17 cellular contexts compared by ENCODE assay signal in genomic region chr19:40006273-40006691, GRCh38. TPM values are rescaled to one million over a fixed set of nuclear protein-coding genes. Genes with fewer than 3 reads are reported as not detected.
DNase-seq lines count a peak whose midpoint lies in the region; ATAC-seq and TF ChIP-seq lines count a peak whose summit lies in the region.
"Had no signal": no experiment of that assay in that cellular context is flagged by ENCODE, and none has a peak within 500 bp of the region (broad histone marks: within the 10 kb centered on the region; RNA-seq: fewer than 3 reads in every experiment).

No MANE protein-coding gene starts in this region.

- TF ChIP-seq CTCF in AG10803 (conservative IDR thresholded peaks at IDR 0.05; ENCODE audit: low read length): no peak
- no peak for TF ChIP-seq CTCF in astrocyte of the spinal cord (IDR thresholded peaks at IDR 0.05; ENCODE audit: low read depth, low read length)

- H3K27me3 Mint-ChIP-seq in T-cell: no peaks in the 10 kb centered on the region
- H3K27me3 Mint-ChIP-seq: activated CD4-positive, alpha-beta T cell treated with anti-CD3 and anti-CD28 coated beads, Interleukin-2, amount 10 ng/mL, durations not matched to agents 7 days and 5 days had no signal

- ATAC-seq in GM19023 (IDR thresholded peaks at IDR 0.05; ENCODE audit: unreplicated experiment) (no peak), T-cell (replicated peaks in 1 of 4) (no peak)
- ATAC-seq: psoas muscle had no signal

- peaks cover 3 to 14% (median 6%) of the 10 kb centered on the region in 3 donors for H3K9me3 Mint-ChIP-seq in T-cell

- H3K4me3 ChIP-seq in AG10803 (ENCODE audit: low read length): no peak overlapping the region
- H3K4me3 ChIP-seq in astrocyte of the spinal cord (ENCODE audit: low read depth, low read length): no peak overlapping the region
- H3K4me3 ChIP-seq: psoas muscle, transverse colon had no signal

- no peaks in the 10 kb centered on the region for H3K4me1 Mint-ChIP-seq in T-cell
- H3K4me1 Mint-ChIP-seq: activated CD4-positive, alpha-beta T cell treated with anti-CD3 and anti-CD28 coated beads, Interleukin-2, amount 10 ng/mL, durations not matched to agents 7 days and 5 days; mesothelial cell of epicardium had no signal

- POLR2A ChIA-PET in T-cell (lab: Charles Lee): no interaction called here

- peak; percentile 70 for DNase-seq in AG10803 (ENCODE audit: low read depth)
- DNase-seq in HT1080 (ENCODE audit: low read depth): peak; percentile 78
- peak; percentile 89 for DNase-seq in astrocyte of the spinal cord (ENCODE audit: low read depth, low spot score)
- DNase-seq in kidney glomerular epithelial cell (lab: John Stamatoyannopoulos, UW): peak; percentile 82
- DNase-seq in hypothalamus (lab: John Stamatoyannopoulos, UW): no peak
- no peak for DNase-seq in NCI-H2029 (lab: John Stamatoyannopoulos, UW)
- no peak for DNase-seq in T-cell
- DNase-seq: activated CD4-positive, alpha-beta T cell treated with anti-CD3 and anti-CD28 coated beads, Interleukin-2, amount 10 ng/mL, durations not matched to agents 7 days and 5 days; activated gamma-delta T cell; COR-L47; hippocampal formation; NCI-H345; psoas muscle; SIG-M5; transverse colon had no signal

- H3K4me3 Mint-ChIP-seq in T-cell: no peak overlapping the region
- H3K4me3 Mint-ChIP-seq: activated CD4-positive, alpha-beta T cell treated with anti-CD3 and anti-CD28 coated beads, Interleukin-2, amount 10 ng/mL, durations not matched to agents 7 days and 5 days; mesothelial cell of epicardium had no signal

- CTCF ChIA-PET in T-cell (lab: Charles Lee): no interaction called here

- in situ Hi-C loops in astrocyte of the spinal cord (cut with HindIII; ENCODE audit: low sequenced_read_pairs): no loop called here

- peaks cover 55% of the 10 kb centered on the region for H3K36me3 Mint-ChIP-seq in T-cell

- H3K27ac Mint-ChIP-seq in T-cell: no peak overlapping the region
- H3K27ac Mint-ChIP-seq: activated CD4-positive, alpha-beta T cell treated with anti-CD3 and anti-CD28 coated beads, Interleukin-2, amount 10 ng/mL, durations not matched to agents 7 days and 5 days; mesothelial cell of epicardium had no signal

RNA-seq across cellular contexts. Expression of gene ZNF546, which starts 9.4 kb away (rescaled TPM):
- total RNA-seq in HT1080 (2014; rRNA removed; shearing (Covaris generic)): 0.97 and 1.8 TPM in 2 replicates
- 1.4 and 2.3 TPM in 2 replicates for polyA plus RNA-seq in HT1080 (2015; cell fraction: cytosol; rRNA removed)
- polyA plus RNA-seq in HT1080 (2015; cell fraction: nucleus; rRNA removed): 5.2 and 8.0 TPM in 2 replicates
- 10 to 100 TPM in 3 of 5 donors, 1 to 10 TPM in 2; 5.9 to 18.0 (median 12.9) TPM for total RNA-seq in T-cell

RNA-seq across cellular contexts. Expression of gene PSMC4, which starts 35.3 kb away (rescaled TPM):
- 324 and 370 TPM in 2 replicates for total RNA-seq in HT1080 (2014; rRNA removed; shearing (Covaris generic))
- 183 and 189 TPM in 2 replicates for polyA plus RNA-seq in HT1080 (2015; cell fraction: cytosol; rRNA removed)
- polyA plus RNA-seq in HT1080 (2015; cell fraction: nucleus; rRNA removed): 229 and 242 TPM in 2 replicates
- total RNA-seq in T-cell: 10 to 100 TPM; 58.5 to 80.0 (median 59.6) TPM

RNA-seq across cellular contexts. Expression of gene ZNF780B, which starts 49.7 kb away (rescaled TPM):
- 7.2 and 10.6 TPM in 2 replicates for total RNA-seq in HT1080 (2014; rRNA removed; shearing (Covaris generic))
- 2.1 and 4.4 TPM in 2 replicates for polyA plus RNA-seq in HT1080 (2015; cell fraction: cytosol; rRNA removed)
- polyA plus RNA-seq in HT1080 (2015; cell fraction: nucleus; rRNA removed): 12.3 and 15.5 TPM in 2 replicates
- total RNA-seq in T-cell: 10 to 100 TPM; 18.0 to 55.2 (median 49.0) TPM

Comparison
In these comparisons a context has a peak if more than half of its experiments do, and no peak if none do; other contexts are left out.
1. DNase-seq: peak in AG10803 (single experiment), HT1080 (single experiment), astrocyte of the spinal cord (single experiment) and kidney glomerular epithelial cell (single experiment); none in hypothalamus (0 of 51), NCI-H2029 (single experiment) and T-cell (0 of 34).